ENCODE assay signal across 18 cellular contexts in genomic region chr11:2342557-2342956, GRCh38. TPM values are rescaled to one million over a fixed set of nuclear protein-coding genes. Genes with fewer than 3 reads are reported as not detected.
DNase-seq lines count a peak whose midpoint lies in the region; ATAC-seq and TF ChIP-seq lines count a peak whose summit lies in the region.
"Had no signal": no experiment of that assay in that cellular context is flagged by ENCODE, and none has a peak within 500 bp of the region (broad histone marks: within the 10 kb centered on the region; RNA-seq: fewer than 3 reads in every experiment).

No MANE protein-coding gene starts in this region.

- intact Hi-C loops in activated naive CD4-positive, alpha-beta T cell treated with anti-CD3 and anti-CD28 coated beads for 36 hours (cut with micrococcal nuclease) = no loop called here

- CTCF ChIA-PET in activated naive CD4-positive, alpha-beta T cell treated with anti-CD3 and anti-CD28 coated beads, Interleukin-2, amount 10 ng/mL, durations not matched to agents 7 days and 5 days (lab: Charles Lee) = no interaction called here
- CTCF ChIA-PET in activated naive CD4-positive, alpha-beta T cell treated with anti-CD3 and anti-CD28 coated beads for 36 hours (lab: Charles Lee) = interaction anchor here (1.5 kb wide), 1 partner anchor 38 kb away, joined by 4 read pairs; no protein-coding TSS in a partner anchor

- DNase-seq in activated naive CD4-positive, alpha-beta T cell treated with anti-CD3 and anti-CD28 coated beads, Interleukin-2, amount 10 ng/mL, durations not matched to agents 7 days and 5 days = no peak
- no peak for DNase-seq in activated naive CD4-positive, alpha-beta T cell treated with anti-CD3 and anti-CD28 coated beads for 36 hours
- DNase-seq in endothelial cell (ENCODE audit: low spot score) (no peak), mesenteric fat pad (ENCODE audit: low spot score) (peak; percentile 59), ureter (ENCODE audit: low spot score) (no peak)
- DNase-seq: C1 segment of cervical spinal cord; Calu3; CD4-positive, alpha-beta memory T cell; COR-L47; DMS53; DMS79 treated with DMSO at 0.1 percent for 48 hours; H7; HCEC 1CT had no signal

- H3K4me3 Mint-ChIP-seq in activated naive CD4-positive, alpha-beta T cell treated with anti-CD3 and anti-CD28 coated beads, Interleukin-2, amount 10 ng/mL, durations not matched to agents 7 days and 5 days = no peak overlapping the region
- no peak overlapping the region for H3K4me3 Mint-ChIP-seq in activated naive CD4-positive, alpha-beta T cell treated with anti-CD3 and anti-CD28 coated beads for 36 hours
- H3K4me3 Mint-ChIP-seq in endothelial cell (ENCODE audit: unreplicated experiment) = peak overlapping the region; percentile 72
- H3K4me3 Mint-ChIP-seq: CD4-positive, alpha-beta memory T cell had no signal

- peaks cover 43% of the 10 kb centered on the region for H3K27me3 Mint-ChIP-seq in activated naive CD4-positive, alpha-beta T cell treated with anti-CD3 and anti-CD28 coated beads, Interleukin-2, amount 10 ng/mL, durations not matched to agents 7 days and 5 days
- H3K27me3 Mint-ChIP-seq in activated naive CD4-positive, alpha-beta T cell treated with anti-CD3 and anti-CD28 coated beads for 36 hours (ENCODE audit: low read depth) = no peaks in the 10 kb centered on the region
- H3K27me3 Mint-ChIP-seq in endothelial cell (ENCODE audit: unreplicated experiment) = peaks cover 10% of the 10 kb centered on the region

- no peak for ATAC-seq in GM19351 (IDR thresholded peaks at IDR 0.05; ENCODE audit: unreplicated experiment)

- H3K4me1 Mint-ChIP-seq in activated naive CD4-positive, alpha-beta T cell treated with anti-CD3 and anti-CD28 coated beads, Interleukin-2, amount 10 ng/mL, durations not matched to agents 7 days and 5 days = no peaks in the 10 kb centered on the region
- H3K4me1 Mint-ChIP-seq in activated naive CD4-positive, alpha-beta T cell treated with anti-CD3 and anti-CD28 coated beads for 36 hours (ENCODE audit: low read depth) = no peaks in the 10 kb centered on the region
- H3K4me1 Mint-ChIP-seq in endothelial cell (ENCODE audit: unreplicated experiment) = peaks cover 16% of the 10 kb centered on the region
- H3K4me1 Mint-ChIP-seq: CD4-positive, alpha-beta memory T cell had no signal

- no peaks in the 10 kb centered on the region for H3K36me3 Mint-ChIP-seq in activated naive CD4-positive, alpha-beta T cell treated with anti-CD3 and anti-CD28 coated beads, Interleukin-2, amount 10 ng/mL, durations not matched to agents 7 days and 5 days
- H3K36me3 Mint-ChIP-seq in activated naive CD4-positive, alpha-beta T cell treated with anti-CD3 and anti-CD28 coated beads for 36 hours (ENCODE audit: low read depth) = no peaks in the 10 kb centered on the region
- peaks cover 7% of the 10 kb centered on the region for H3K36me3 Mint-ChIP-seq in endothelial cell (ENCODE audit: low read depth, unreplicated experiment)
- H3K36me3 Mint-ChIP-seq: CD4-positive, alpha-beta memory T cell had no signal

- no peak for TF ChIP-seq CTCF in endothelial cell (IDR thresholded peaks at IDR 0.05; ENCODE audit: unreplicated experiment)

- peaks cover 5% of the 10 kb centered on the region for H3K9me3 Mint-ChIP-seq in activated naive CD4-positive, alpha-beta T cell treated with anti-CD3 and anti-CD28 coated beads, Interleukin-2, amount 10 ng/mL, durations not matched to agents 7 days and 5 days
- H3K9me3 Mint-ChIP-seq in activated naive CD4-positive, alpha-beta T cell treated with anti-CD3 and anti-CD28 coated beads for 36 hours = peaks cover 12% of the 10 kb centered on the region
- no peaks in the 10 kb centered on the region for H3K9me3 Mint-ChIP-seq in endothelial cell (ENCODE audit: unreplicated experiment)

- peak overlapping the region; percentile 7 for H3K27ac Mint-ChIP-seq in activated naive CD4-positive, alpha-beta T cell treated with anti-CD3 and anti-CD28 coated beads, Interleukin-2, amount 10 ng/mL, durations not matched to agents 7 days and 5 days
- no peak overlapping the region for H3K27ac Mint-ChIP-seq in activated naive CD4-positive, alpha-beta T cell treated with anti-CD3 and anti-CD28 coated beads for 36 hours
- H3K27ac Mint-ChIP-seq in endothelial cell (ENCODE audit: unreplicated experiment) = no peak overlapping the region
- H3K27ac Mint-ChIP-seq: CD4-positive, alpha-beta memory T cell had no signal

RNA-seq across cellular contexts. Expression of gene CD81, which starts 34.6 kb away (rescaled TPM):
- 100 to 1,000 TPM; 127 to 128 TPM for total RNA-seq in activated naive CD4-positive, alpha-beta T cell treated with anti-CD3 and anti-CD28 coated beads for 36 hours
- total RNA-seq in endothelial cell (ENCODE audit: unreplicated experiment) (424 TPM), mesenteric fat pad (723 TPM), ureter (831 TPM)

RNA-seq across cellular contexts. Expression of gene TSPAN32, which starts 40.7 kb away (rescaled TPM):
- 1 to 10 TPM; 5.0 to 5.3 TPM for total RNA-seq in activated naive CD4-positive, alpha-beta T cell treated with anti-CD3 and anti-CD28 coated beads for 36 hours
- total RNA-seq in endothelial cell (ENCODE audit: unreplicated experiment) (0.23 TPM), mesenteric fat pad (1.3 TPM), ureter (4.3 TPM)
- total RNA-seq: A673, Calu3, Daoy, GM23248, H1, H7 had no signal

RNA-seq across cellular contexts. Expression of gene C11orf21, which starts 40.8 kb away (rescaled TPM):
- 1 to 10 TPM; 6.1 to 6.6 TPM for total RNA-seq in activated naive CD4-positive, alpha-beta T cell treated with anti-CD3 and anti-CD28 coated beads for 36 hours
- 0.13 TPM for total RNA-seq in endothelial cell (ENCODE audit: unreplicated experiment)
- 1.0 TPM for total RNA-seq in mesenteric fat pad
- 2.3 TPM for total RNA-seq in ureter
- total RNA-seq: A673, Calu3, GM23248, H1, H7 had no signal

RNA-seq across cellular contexts. Expression of gene TSSC4, which starts 58.0 kb away (rescaled TPM):
- 10 to 100 TPM; 41.9 to 42.0 TPM for total RNA-seq in activated naive CD4-positive, alpha-beta T cell treated with anti-CD3 and anti-CD28 coated beads for 36 hours
- total RNA-seq in endothelial cell (ENCODE audit: unreplicated experiment) (48.4 TPM), mesenteric fat pad (55.2 TPM), ureter (41.6 TPM)
